ENCODE assay signal across 21 cellular contexts in genomic region chr16:4208529-4208835, GRCh38. TPM values are rescaled to one million over a fixed set of nuclear protein-coding genes. Genes with fewer than 3 reads are reported as not detected.
"Had no signal": no experiment of that assay in that cellular context is flagged by ENCODE, and none has a peak within 500 bp of the region (broad histone marks: within the 10 kb centered on the region; RNA-seq: fewer than 3 reads in every experiment).

No MANE protein-coding gene starts in this region.

- DNase-seq: activated naive CD4-positive, alpha-beta T cell treated with Interleukin-2 at 50 U/mL for 16 hours; activated naive CD8-positive, alpha-beta T cell treated with anti-CD3 and anti-CD28 coated beads, Interleukin-2, amount 10 ng/mL, durations not matched to agents 7 days and 5 days; activated T-cell treated with anti-CD3 and anti-CD28 coated beads, Interleukin-2, amount 50 U/mL, for 1 hour; amniotic stem cell; kidney; left lung; mammary epithelial cell; natural killer cell; stimulated activated CD4-positive, alpha-beta T cell treated with anti-CD3 and anti-CD28 coated beads, Interleukin-2, amount 100 ng/mL, for 48 hours; stimulated activated CD8-positive, alpha-beta memory T cell treated with anti-CD3 and anti-CD28 coated beads, Interleukin-4, amount 100 ng/mL, for 48 hours; stimulated activated naive CD4-positive, alpha-beta T cell; T-helper 1 cell; upper lobe of right lung had no signal

- H3K36me3 ChIP-seq: left lung, neutrophil, ovary, upper lobe of right lung had no signal

- H3K4me3 ChIP-seq: left lung, ovary, upper lobe of right lung had no signal

- FAIRE-seq: bronchial epithelial cell, kidney, TTC549 had no signal

- H3K36me3 Mint-ChIP-seq: activated naive CD8-positive, alpha-beta T cell treated with anti-CD3 and anti-CD28 coated beads, Interleukin-2, amount 10 ng/mL, durations not matched to agents 7 days and 5 days; mesothelial cell of epicardium; natural killer cell had no signal

- H3K27me3 ChIP-seq: ovary, upper lobe of right lung had no signal

- H3K4me1 ChIP-seq: upper lobe of right lung had no signal

- H3K4me3 Mint-ChIP-seq: activated naive CD8-positive, alpha-beta T cell treated with anti-CD3 and anti-CD28 coated beads, Interleukin-2, amount 10 ng/mL, durations not matched to agents 7 days and 5 days; mesothelial cell of epicardium; natural killer cell had no signal

- H3K27ac Mint-ChIP-seq: activated naive CD8-positive, alpha-beta T cell treated with anti-CD3 and anti-CD28 coated beads, Interleukin-2, amount 10 ng/mL, durations not matched to agents 7 days and 5 days; mesothelial cell of epicardium; natural killer cell had no signal

- H3K9me3 Mint-ChIP-seq: activated naive CD8-positive, alpha-beta T cell treated with anti-CD3 and anti-CD28 coated beads, Interleukin-2, amount 10 ng/mL, durations not matched to agents 7 days and 5 days; mesothelial cell of epicardium; natural killer cell had no signal

- H3K27ac ChIP-seq: epithelial cell of prostate, left lung, neutrophil, ovary, upper lobe of right lung had no signal

- H3K9me3 ChIP-seq: left lung, neutrophil, ovary, upper lobe of right lung had no signal

- ATAC-seq: left lung, natural killer cell, sciatic nerve, upper lobe of right lung had no signal

RNA-seq across cellular contexts. Expression of gene SRL, which starts 33.4 kb away (rescaled TPM):
- total RNA-seq: activated naive CD8-positive, alpha-beta T cell treated with anti-CD3 and anti-CD28 coated beads, Interleukin-2, amount 10 ng/mL, durations not matched to agents 7 days and 5 days; bronchial epithelial cell; chondrocyte; natural killer cell had no signal
- polyA plus RNA-seq: mammary epithelial cell had no signal
